Comparison of ENCODE assay signal across 8 cellular contexts in genomic region chr6:166383817-166384363, GRCh38. TPM values are rescaled to one million over a fixed set of nuclear protein-coding genes. Genes with fewer than 3 reads are reported as not detected.
DNase-seq lines count a peak whose midpoint lies in the region; ATAC-seq and TF ChIP-seq lines count a peak whose summit lies in the region.
"Not testable (repeated sequence)": the region's sequence is repeated elsewhere in the genome, so short reads cannot be mapped to it uniquely, and the experiment has no call there.

No MANE protein-coding gene starts in this region.

- intact Hi-C loops in activated T-helper 1 cell treated with anti-CD3 and anti-CD28 coated beads, Interleukin-12 subunit alpha, Interleukin-12 subunit beta, Interleukin-2, Interleukin-4 antibody, amounts not matched to agents 30 ng/mL and 10 ng/mL and 1 ng/mL, durations not matched to agents 14 hours and 24 hours and 36 hours (cut with micrococcal nuclease) = loop anchor here (1.0 to 5.0 kb wide), 9 partner anchors 17 to 1443 kb away; partner anchors contain the start of genes AFDN, CEP43, RNASET2 and RPS6KA2

- not testable (repeated sequence) for H3K36me3 Mint-ChIP-seq in activated T-helper 1 cell treated with anti-CD3 and anti-CD28 coated beads, Interleukin-12 subunit alpha, Interleukin-12 subunit beta, Interleukin-2, Interleukin-4 antibody, amounts not matched to agents 30 ng/mL and 10 ng/mL and 1 ng/mL, durations not matched to agents 14 hours and 24 hours and 36 hours (ENCODE audit: low read depth); progenitor cell of endocrine pancreas (ENCODE audit: insufficient read depth)

- not testable (repeated sequence) for H3K9me3 Mint-ChIP-seq in activated T-helper 1 cell treated with anti-CD3 and anti-CD28 coated beads, Interleukin-12 subunit alpha, Interleukin-12 subunit beta, Interleukin-2, Interleukin-4 antibody, amounts not matched to agents 30 ng/mL and 10 ng/mL and 1 ng/mL, durations not matched to agents 14 hours and 24 hours and 36 hours; progenitor cell of endocrine pancreas (ENCODE audit: low read depth)

- peak overlapping the region; percentile 23 for H3K27ac Mint-ChIP-seq in activated T-helper 1 cell treated with anti-CD3 and anti-CD28 coated beads, Interleukin-12 subunit alpha, Interleukin-12 subunit beta, Interleukin-2, Interleukin-4 antibody, amounts not matched to agents 30 ng/mL and 10 ng/mL and 1 ng/mL, durations not matched to agents 14 hours and 24 hours and 36 hours
- peak overlapping the region; percentile 97 for H3K27ac Mint-ChIP-seq in progenitor cell of endocrine pancreas

- H3K27ac ChIP-seq in RWPE1 (peak overlapping the region; percentile 93), ectodermal cell (ENCODE audit: insufficient read depth, low read depth, low read length, poor library complexity, severe bottlenecking) (peak overlapping the region; percentile 68), thymus (ENCODE audit: low read depth) (peak overlapping the region; percentile 75)

- WGBS in ectodermal cell, 2 experiments = 39% methylated on average over 20 of the region's 20 CpGs
- 30% methylated on average over 20 of the region's 20 CpGs for WGBS in thymus

- not testable (repeated sequence) for H3K9me3 ChIP-seq in ectodermal cell (ENCODE audit: control insufficient read depth, low read length); thymus (ENCODE audit: control insufficient read depth)

- not testable (repeated sequence) for H3K27me3 Mint-ChIP-seq in activated T-helper 1 cell treated with anti-CD3 and anti-CD28 coated beads, Interleukin-12 subunit alpha, Interleukin-12 subunit beta, Interleukin-2, Interleukin-4 antibody, amounts not matched to agents 30 ng/mL and 10 ng/mL and 1 ng/mL, durations not matched to agents 14 hours and 24 hours and 36 hours (ENCODE audit: insufficient read depth); progenitor cell of endocrine pancreas

- H3K4me1 Mint-ChIP-seq in activated T-helper 1 cell treated with anti-CD3 and anti-CD28 coated beads, Interleukin-12 subunit alpha, Interleukin-12 subunit beta, Interleukin-2, Interleukin-4 antibody, amounts not matched to agents 30 ng/mL and 10 ng/mL and 1 ng/mL, durations not matched to agents 14 hours and 24 hours and 36 hours (ENCODE audit: low read depth) = peaks cover 19% of the 10 kb centered on the region
- H3K4me1 Mint-ChIP-seq in progenitor cell of endocrine pancreas (ENCODE audit: low read depth) = not testable (repeated sequence)

- peaks cover 14% of the 10 kb centered on the region for H3K27me3 ChIP-seq in ectodermal cell (ENCODE audit: control insufficient read depth, insufficient read depth, low read length, poor library complexity, severe bottlenecking)
- H3K27me3 ChIP-seq in thymus (ENCODE audit: control insufficient read depth, insufficient read depth) = not testable (repeated sequence)

- DNase-seq in GM12864 (ENCODE audit: low read depth); RWPE1 (ENCODE audit: low spot score); progenitor cell of endocrine pancreas (ENCODE audit: low spot score, unreplicated experiment): not testable (repeated sequence)
- peak; percentile 8 for DNase-seq in activated T-helper 1 cell treated with anti-CD3 and anti-CD28 coated beads, Interleukin-12 subunit alpha, Interleukin-12 subunit beta, Interleukin-2, Interleukin-4 antibody, amounts not matched to agents 30 ng/mL and 10 ng/mL and 1 ng/mL, durations not matched to agents 14 hours and 24 hours and 36 hours (ENCODE audit: low spot score)
- DNase-seq in islet precursor cell = peak; percentile 69

- H3K36me3 ChIP-seq in ectodermal cell (ENCODE audit: control insufficient read depth, insufficient read depth, low read length); thymus (ENCODE audit: control insufficient read depth, insufficient read depth): not testable (repeated sequence)

- peak overlapping the region; percentile 84 for H3K4me3 ChIP-seq in GM12864 (ENCODE audit: low read depth, low read length)
- H3K4me3 ChIP-seq in ectodermal cell (ENCODE audit: insufficient read depth, low read depth, low read length) = peak overlapping the region; percentile 75
- H3K4me3 ChIP-seq in thymus (ENCODE audit: low read length) = peak overlapping the region; percentile 87

- peak overlapping the region; percentile 83 for H3K4me3 Mint-ChIP-seq in activated T-helper 1 cell treated with anti-CD3 and anti-CD28 coated beads, Interleukin-12 subunit alpha, Interleukin-12 subunit beta, Interleukin-2, Interleukin-4 antibody, amounts not matched to agents 30 ng/mL and 10 ng/mL and 1 ng/mL, durations not matched to agents 14 hours and 24 hours and 36 hours
- peak overlapping the region; percentile 79 for H3K4me3 Mint-ChIP-seq in progenitor cell of endocrine pancreas (ENCODE audit: low read depth)

- H3K4me1 ChIP-seq in ectodermal cell (ENCODE audit: control insufficient read depth, insufficient read depth, low read length); thymus (ENCODE audit: control insufficient read depth, insufficient read depth, low read length): not testable (repeated sequence)

- POLR2A ChIA-PET in RWPE1 (lab: Yijun Ruan, JAX; ENCODE audit: low non-redundant PET) = not testable (repeated sequence)

- peak; percentile 3 for ATAC-seq in HG03103 (IDR thresholded peaks at IDR 0.05; ENCODE audit: low read depth, unreplicated experiment)

- TF ChIP-seq CTCF in GM12864 (IDR thresholded peaks at IDR 0.05; ENCODE audit: low read depth, low read length, missing control alignments) (peak; percentile 32), RWPE1 (conservative IDR thresholded peaks at IDR 0.05; ENCODE audit: low read depth) (peak; percentile 26; the same call in 1 of the 2 replicates), progenitor cell of endocrine pancreas (IDR thresholded peaks at IDR 0.05; ENCODE audit: unreplicated experiment) (peak; percentile 43)

- CTCF ChIA-PET in RWPE1 (lab: Yijun Ruan, JAX) = interaction anchor here (0.7 to 1.0 kb wide), 3 partner anchors 15 to 1086 kb away, joined by 3 to 5 read pairs (median 3); no protein-coding TSS in a partner anchor

RNA-seq across cellular contexts. Expression of gene MPC1, which starts 1.1 kb away (rescaled TPM):
- total RNA-seq in activated T-helper 1 cell treated with anti-CD3 and anti-CD28 coated beads, Interleukin-12 subunit alpha, Interleukin-12 subunit beta, Interleukin-2, Interleukin-4 antibody, amounts not matched to agents 30 ng/mL and 10 ng/mL and 1 ng/mL, durations not matched to agents 14 hours and 24 hours and 36 hours = 17.3 and 19.1 TPM in 2 replicates
- 16.8 TPM for polyA plus RNA-seq in ectodermal cell (2013, experiment 1 of 4)
- polyA plus RNA-seq in ectodermal cell (2013, experiment 2 of 4) = 12.9 TPM
- polyA plus RNA-seq in ectodermal cell (2013, experiment 3 of 4) = 13.8 TPM
- 16.7 TPM for polyA plus RNA-seq in ectodermal cell (2013, experiment 4 of 4)
- total RNA-seq in progenitor cell of endocrine pancreas = 20.3 and 20.6 TPM in 2 replicates
- polyA plus RNA-seq in thymus = 106 TPM

RNA-seq across cellular contexts. Expression of gene SFT2D1, which starts 41.5 kb away (rescaled TPM):
- total RNA-seq in activated T-helper 1 cell treated with anti-CD3 and anti-CD28 coated beads, Interleukin-12 subunit alpha, Interleukin-12 subunit beta, Interleukin-2, Interleukin-4 antibody, amounts not matched to agents 30 ng/mL and 10 ng/mL and 1 ng/mL, durations not matched to agents 14 hours and 24 hours and 36 hours = 57.6 and 63.3 TPM in 2 replicates
- polyA plus RNA-seq in ectodermal cell (2013, experiment 1 of 4) = 32.5 TPM
- 32.8 TPM for polyA plus RNA-seq in ectodermal cell (2013, experiment 2 of 4)
- polyA plus RNA-seq in ectodermal cell (2013, experiment 3 of 4) = 35.5 TPM
- polyA plus RNA-seq in ectodermal cell (2013, experiment 4 of 4) = 40.1 TPM
- 25.4 and 29.8 TPM in 2 replicates for total RNA-seq in progenitor cell of endocrine pancreas
- polyA plus RNA-seq in thymus = 106 TPM
